3 cellular contexts compared by ENCODE assay signal in genomic region chr10:34364253-34365037, GRCh38.
TF ChIP-seq lines count a peak whose summit lies in the region.

No MANE protein-coding gene starts in this region.

TF ChIP-seq in A549, 52 proteins besides CTCF, POLR2A, EP300 and RAD21 (continued from another document and continues in another):
- TF ChIP-seq ZNF302 (CRISPR knock-in tag; IDR thresholded peaks at IDR 0.05) (0 out of 2 replicates have a peak, but pooled peaks have one; percentile 37), JUN (IDR thresholded peaks at IDR 0.05) (peak; percentile 47 to 48; a peak in 2 of 5 replicates), NFE2L2 (conservative IDR thresholded peaks at IDR 0.05; ENCODE audit: low read length) (peak; percentile 99), KDM1A (IDR thresholded peaks at IDR 0.05; ENCODE audit: low read depth) (no peak), TFCP2L1 (CRISPR knock-in tag; IDR thresholded peaks at IDR 0.05) (no peak), CBX2 (IDR thresholded peaks at IDR 0.05; ENCODE audit: borderline replicate concordance, low read depth) (no peak), MYC (IDR thresholded peaks at IDR 0.05; ENCODE audit: borderline replicate concordance, low read length) (no peak), ESRRA (IDR thresholded peaks at IDR 0.05; ENCODE audit: borderline replicate concordance, low read length) (no peak), MAX (IDR thresholded peaks at IDR 0.05) (no peak), SREBF2 (IDR thresholded peaks at IDR 0.05) (no peak), ZC3H11A (IDR thresholded peaks at IDR 0.05) (no peak), HOXA7 (CRISPR knock-in tag; IDR thresholded peaks at IDR 0.05) (no peak), RARB (CRISPR knock-in tag; IDR thresholded peaks at IDR 0.05) (no peak), BHLHE40 (IDR thresholded peaks at IDR 0.05; ENCODE audit: low read depth, low read length) (no peak), HES2 (IDR thresholded peaks at IDR 0.05) (no peak), ZFP36 (IDR thresholded peaks at IDR 0.05; ENCODE audit: borderline replicate concordance, partially characterized antibody) (no peak), CHD4 (IDR thresholded peaks at IDR 0.05; ENCODE audit: borderline replicate concordance) (no peak; the same call in 1 of the 2 replicates), KDM5A (IDR thresholded peaks at IDR 0.05) (no peak), EHF (CRISPR knock-in tag; IDR thresholded peaks at IDR 0.05) (no peak), ELK1 (IDR thresholded peaks at IDR 0.05; ENCODE audit: low read depth, low read length) (no peak), RFX5 (IDR thresholded peaks at IDR 0.05) (no peak), JUNB (IDR thresholded peaks at IDR 0.05) (peak; percentile 55; the same call in 1 of the 2 replicates), HDAC2 (IDR thresholded peaks at IDR 0.05) (no peak), HOXB13 (CRISPR knock-in tag; IDR thresholded peaks at IDR 0.05; ENCODE audit: low read depth) (no peak), TP53 (CRISPR knock-in tag; IDR thresholded peaks at IDR 0.05) (no peak), HMGXB4 (CRISPR knock-in tag; IDR thresholded peaks at IDR 0.05; ENCODE audit: borderline replicate concordance) (no peak), HEYL (CRISPR knock-in tag; IDR thresholded peaks at IDR 0.05) (no peak)

TF ChIP-seq in GM23338, 12 proteins besides CTCF, POLR2A, EP300 and RAD21 (continued from another document):
- TF ChIP-seq ETS1 (IDR thresholded peaks at IDR 0.05) (no peak), ZNF331 (CRISPR knock-in tag; IDR thresholded peaks at IDR 0.05; ENCODE audit: low read depth) (no peak)

TF ChIP-seq in HepG2, 621 proteins besides CTCF, POLR2A, EP300 and RAD21 (continued from another document):
- TF ChIP-seq HMGXB3 (CRISPR knock-in tag; IDR thresholded peaks at IDR 0.05; ENCODE audit: borderline replicate concordance) (no peak), ZNF121 (CRISPR knock-in tag; IDR thresholded peaks at IDR 0.05) (peak; percentile 36; the same call in 1 of the 2 replicates), ZNF468 (CRISPR knock-in tag; IDR thresholded peaks at IDR 0.05) (no peak), ZBTB33 (CRISPR knock-in tag; IDR thresholded peaks at IDR 0.05) (no peak), TFAP4 (IDR thresholded peaks at IDR 0.05; ENCODE audit: borderline replicate concordance, low read depth) (no peak), PLRG1 (conservative IDR thresholded peaks at IDR 0.05) (no peak), TBL1XR1 (IDR thresholded peaks at IDR 0.05; ENCODE audit: borderline replicate concordance, low read length, partially characterized antibody) (no peak), ZNF770 (CRISPR knock-in tag; IDR thresholded peaks at IDR 0.05) (0 out of 2 replicates have a peak, but pooled peaks have one; percentile 35), CBX5 (CRISPR knock-in tag; IDR thresholded peaks at IDR 0.05; ENCODE audit: borderline replicate concordance) (no peak), SCMH1 (CRISPR knock-in tag; IDR thresholded peaks at IDR 0.05; ENCODE audit: borderline replicate concordance) (no peak), PAXIP1 (CRISPR knock-in tag; conservative IDR thresholded peaks at IDR 0.05) (0 out of 2 replicates have a peak, but pooled peaks have one; percentile 13), PCBP2 (optimal IDR thresholded peaks at IDR 0.05; ENCODE audit: low read depth, low read length, poor library complexity, severe bottlenecking) (no peak), POGZ (CRISPR knock-in tag; IDR thresholded peaks at IDR 0.05) (0 out of 2 replicates have a peak, but pooled peaks have one; percentile 18), ZNF224 (CRISPR knock-in tag; IDR thresholded peaks at IDR 0.05) (no peak), ZMYM4 (CRISPR knock-in tag; IDR thresholded peaks at IDR 0.05) (peak; percentile 58; the same call in 1 of the 2 replicates), RORA (CRISPR knock-in tag; IDR thresholded peaks at IDR 0.05) (no peak), CENPX (CRISPR knock-in tag; IDR thresholded peaks at IDR 0.05) (no peak), ETS1 (CRISPR knock-in tag; IDR thresholded peaks at IDR 0.05) (no peak), ATF4 (CRISPR knock-in tag; IDR thresholded peaks at IDR 0.05) (no peak), MAFK (conservative IDR thresholded peaks at IDR 0.05 in 1 of 2, IDR thresholded peaks at IDR 0.05 in 1 of 2; ENCODE audit: low read length in 2 of 2) (peak; percentile 76 to 85), BORCS8-MEF2B (CRISPR knock-in tag; IDR thresholded peaks at IDR 0.05) (no peak), NFE2L2 (IDR thresholded peaks at IDR 0.05; ENCODE audit: low read length) (peak; percentile 87), ZNF280B (CRISPR knock-in tag; IDR thresholded peaks at IDR 0.05; ENCODE audit: borderline replicate concordance) (no peak), ZNF607 (CRISPR knock-in tag; IDR thresholded peaks at IDR 0.05; ENCODE audit: borderline replicate concordance) (no peak), YY1 (IDR thresholded peaks at IDR 0.05; ENCODE audit: insufficient read depth, insufficient replicate concordance, low read depth, low read length) (no peak), HNF4A (CRISPR knock-in tag; IDR thresholded peaks at IDR 0.05) (peak; percentile 54), ZNF850 (CRISPR knock-in tag; conservative IDR thresholded peaks at IDR 0.05) (no peak), MAFF (IDR thresholded peaks at IDR 0.05; ENCODE audit: low read depth, low read length) (peak; percentile 83), TOE1 (CRISPR knock-in tag; IDR thresholded peaks at IDR 0.05) (no peak), ZNF501 (CRISPR knock-in tag; IDR thresholded peaks at IDR 0.05) (no peak)
